ENCODE assay signal across 8 cellular contexts in genomic region chr2:160324161-160324768, GRCh38.
DNase-seq lines count a peak whose midpoint lies in the region; ATAC-seq and TF ChIP-seq lines count a peak whose summit lies in the region.

No MANE protein-coding gene starts in this region.

- H3K27me3 ChIP-seq in Karpas-422 (ENCODE audit: low read length) (no peaks in the 10 kb centered on the region), lower lobe of right lung (ENCODE audit: low read depth) (no peaks in the 10 kb centered on the region), tibial artery (no peaks in the 10 kb centered on the region)

- H3K9me2 ChIP-seq in Karpas-422 (replicated peaks; ENCODE audit: insufficient read depth, low read length), result no peaks in the 10 kb centered on the region

- peak; percentile 73 for DNase-seq in activated CD8-positive, alpha-beta memory T cell treated with anti-CD3 and anti-CD28 coated beads for 24 hours
- DNase-seq in activated CD8-positive, alpha-beta memory T cell treated with anti-CD3 and anti-CD28 coated beads, Interleukin-2, amount 50 U/mL, for 48 hours, result no peak
- DNase-seq in Karpas-422, result peak; percentile 69
- DNase-seq in T-helper 9 cell, result peak; percentile 26
- peak; percentile 15 for DNase-seq in cerebellar cortex (ENCODE audit: low spot score)
- DNase-seq in lower lobe of right lung, result peak; percentile 61
- DNase-seq in tibial artery, result peak; percentile 65 to 70
- DNase-seq in cortex of kidney (lab: John Stamatoyannopoulos, UW), result no peak

- no peak overlapping the region for H3K9ac ChIP-seq in Karpas-422 (ENCODE audit: low read length)

- no peak overlapping the region for H3K4me2 ChIP-seq in Karpas-422 (ENCODE audit: low read depth, low read length, poor library complexity, severe bottlenecking)

- H3K27ac ChIP-seq in Karpas-422 (ENCODE audit: low read length) (no peak overlapping the region), lower lobe of right lung (no peak overlapping the region), tibial artery (no peak overlapping the region)

- H3K4me3 ChIP-seq in Karpas-422 (ENCODE audit: low read length) (no peak overlapping the region), lower lobe of right lung (no peak overlapping the region), tibial artery (no peak overlapping the region)

- intact Hi-C loops in lower lobe of right lung (cut with DNase I) (no loop called here), tibial artery (cut with DNase I; ENCODE audit: low total_unique reads) (loop anchor here (5.0 kb wide), 1 partner anchor 643 kb away; no protein-coding TSS in a partner anchor)

- H3K4me1 ChIP-seq in Karpas-422 (ENCODE audit: low read length) (peaks cover 4% of the 10 kb centered on the region; the same call in 1 of the 2 replicates), lower lobe of right lung (peaks cover 84% of the 10 kb centered on the region), tibial artery (peaks cover 0 to 45% (median 17%) of the 10 kb centered on the region in 4 donors)

- H3K9me3 ChIP-seq in Karpas-422 (ENCODE audit: low read length) (no peaks in the 10 kb centered on the region), lower lobe of right lung (no peaks in the 10 kb centered on the region), tibial artery (no peaks in the 10 kb centered on the region)

- no peaks in the 10 kb centered on the region for H4K20me1 ChIP-seq in Karpas-422 (ENCODE audit: insufficient read depth, low read depth, low read length)

- no peaks in the 10 kb centered on the region for H3K79me2 ChIP-seq in Karpas-422 (ENCODE audit: low read length)

- no peaks in the 10 kb centered on the region for H3K36me3 ChIP-seq in Karpas-422 (ENCODE audit: insufficient read depth, low read length)
- H3K36me3 ChIP-seq in lower lobe of right lung, result no peaks in the 10 kb centered on the region
- H3K36me3 ChIP-seq in tibial artery, result no peaks in the 10 kb centered on the region

- no peak overlapping the region for H2AFZ ChIP-seq in Karpas-422 (ENCODE audit: low read length)

- peak; percentile 57 to 63 for ATAC-seq in lower lobe of right lung

- TF ChIP-seq CTCF in lower lobe of right lung (IDR thresholded peaks at IDR 0.05), result peak; percentile 76
- peak; percentile 67 to 69 for TF ChIP-seq CTCF in tibial artery (IDR thresholded peaks at IDR 0.05)

Comparison
In these comparisons a context has a peak if more than half of its experiments do, and no peak if none do; other contexts are left out.
1. DNase-seq: peak in activated CD8-positive, alpha-beta memory T cell treated with anti-CD3 and anti-CD28 coated beads for 24 hours (single experiment), Karpas-422 (single experiment), T-helper 9 cell (single experiment), cerebellar cortex (single experiment), lower lobe of right lung (single experiment) and tibial artery (2 of 2); none in activated CD8-positive, alpha-beta memory T cell treated with anti-CD3 and anti-CD28 coated beads, Interleukin-2, amount 50 U/mL, for 48 hours (single experiment) and cortex of kidney (single experiment).